In genomic region chr22:19681863-19682245, GRCh38 we compare ENCODE assay signal across 25 cellular contexts. TPM values are rescaled to one million over a fixed set of nuclear protein-coding genes. Genes with fewer than 3 reads are reported as not detected.
"Had no signal": no experiment of that assay in that cellular context is flagged by ENCODE, and none has a peak within 500 bp of the region (broad histone marks: within the 10 kb centered on the region; RNA-seq: fewer than 3 reads in every experiment).

No MANE protein-coding gene starts in this region.

- H3K4me1 Mint-ChIP-seq: activated CD4-positive, alpha-beta T cell treated with anti-CD3 and anti-CD28 coated beads, Interleukin-2, amount 10 ng/mL, durations not matched to agents 7 days and 5 days; activated naive CD8-positive, alpha-beta T cell treated with anti-CD3 and anti-CD28 coated beads, Interleukin-2, amount 10 ng/mL, durations not matched to agents 7 days and 5 days had no signal

- H3K36me3 Mint-ChIP-seq: activated naive CD4-positive, alpha-beta T cell treated with anti-CD3 and anti-CD28 coated beads, Interleukin-2, amount 50 U/mL, for 72 hours; activated naive CD8-positive, alpha-beta T cell treated with anti-CD3 and anti-CD28 coated beads, Interleukin-2, amount 10 ng/mL, durations not matched to agents 7 days and 5 days had no signal

- H3K4me3 ChIP-seq: ascending aorta, breast epithelium, cardiac muscle cell, colonic mucosa had no signal

- H3K27ac Mint-ChIP-seq: activated CD4-positive, alpha-beta T cell treated with anti-CD3 and anti-CD28 coated beads, Interleukin-2, amount 10 ng/mL, durations not matched to agents 7 days and 5 days; activated CD8-positive, alpha-beta T cell treated with anti-CD3 and anti-CD28 coated beads for 36 hours; activated naive CD4-positive, alpha-beta T cell treated with anti-CD3 and anti-CD28 coated beads, Interleukin-2, amount 50 U/mL, for 72 hours; activated naive CD8-positive, alpha-beta T cell treated with anti-CD3 and anti-CD28 coated beads, Interleukin-2, amount 10 ng/mL, durations not matched to agents 7 days and 5 days; brain had no signal

- ATAC-seq: activated CD8-positive, alpha-beta T cell treated with anti-CD3 and anti-CD28 coated beads for 36 hours; activated naive CD4-positive, alpha-beta T cell treated with anti-CD3 and anti-CD28 coated beads, Interleukin-2, amount 50 U/mL, for 72 hours; esophagus mucosa had no signal

- H3K27ac ChIP-seq: ascending aorta, breast epithelium, cardiac muscle cell, colonic mucosa had no signal

- H3K4me3 Mint-ChIP-seq: activated CD4-positive, alpha-beta T cell treated with anti-CD3 and anti-CD28 coated beads, Interleukin-2, amount 10 ng/mL, durations not matched to agents 7 days and 5 days; activated CD8-positive, alpha-beta T cell treated with anti-CD3 and anti-CD28 coated beads for 36 hours; activated naive CD8-positive, alpha-beta T cell treated with anti-CD3 and anti-CD28 coated beads, Interleukin-2, amount 10 ng/mL, durations not matched to agents 7 days and 5 days; brain had no signal

- H3K4me1 ChIP-seq: ascending aorta, breast epithelium, colonic mucosa had no signal

- H3K9me3 ChIP-seq: ascending aorta, breast epithelium, colonic mucosa had no signal

- DNase-seq: activated CD4-positive, alpha-beta T cell treated with anti-CD3 and anti-CD28 coated beads for 4 hours; activated CD4-positive, alpha-beta T cell treated with anti-CD3 and anti-CD28 coated beads, Interleukin-2, amount 10 ng/mL, durations not matched to agents 7 days and 5 days; activated CD4-positive, alpha-beta T cell treated with anti-CD3 and anti-CD28 coated beads, Interleukin-2, amount 50 U/mL, for 48 hours; activated CD4-positive, CD25-positive, alpha-beta regulatory T cell; activated CD4-positive, CD25-positive, alpha-beta regulatory T cell treated with anti-CD3 and anti-CD28 coated beads, Interleukin-2, amount 50 U/mL, for 72 hours; activated CD8-positive, alpha-beta memory T cell treated with anti-CD3 and anti-CD28 coated beads for 24 hours; activated CD8-positive, alpha-beta T cell treated with anti-CD3 and anti-CD28 coated beads for 36 hours; activated gamma-delta T cell treated with Interleukin-2 at 50 U/mL for 16 hours; activated naive CD4-positive, alpha-beta T cell treated with Interleukin-2 at 50 U/mL for 16 hours; activated naive CD8-positive, alpha-beta T cell treated with anti-CD3 and anti-CD28 coated beads, Interleukin-2, amount 10 ng/mL, durations not matched to agents 7 days and 5 days; activated T-cell treated with anti-CD3 and anti-CD28 coated beads, Interleukin-2, amount 50 U/mL, for 48 hours; central memory CD4-positive, alpha-beta T cell; cerebellar nuclear complex; colonic mucosa; effector CD8-positive, alpha-beta T cell; foreskin fibroblast; T-helper 2 cell had no signal

- FAIRE-seq: frontal cortex had no signal

- H3K36me3 ChIP-seq: ascending aorta, breast epithelium, cardiac muscle cell, colonic mucosa had no signal

- H3K9me3 Mint-ChIP-seq: activated CD4-positive, alpha-beta T cell treated with anti-CD3 and anti-CD28 coated beads, Interleukin-2, amount 10 ng/mL, durations not matched to agents 7 days and 5 days; activated CD8-positive, alpha-beta T cell treated with anti-CD3 and anti-CD28 coated beads for 36 hours; activated naive CD4-positive, alpha-beta T cell treated with anti-CD3 and anti-CD28 coated beads, Interleukin-2, amount 50 U/mL, for 72 hours; activated naive CD8-positive, alpha-beta T cell treated with anti-CD3 and anti-CD28 coated beads, Interleukin-2, amount 10 ng/mL, durations not matched to agents 7 days and 5 days had no signal

- H3K27me3 ChIP-seq: ascending aorta, cardiac muscle cell, colonic mucosa had no signal

RNA-seq across cellular contexts. Expression of gene SEPTIN5, which starts 32.4 kb away (rescaled TPM):
- total RNA-seq: activated CD4-positive, alpha-beta T cell treated with anti-CD3 and anti-CD28 coated beads, Interleukin-2, amount 10 ng/mL, durations not matched to agents 7 days and 5 days; activated naive CD8-positive, alpha-beta T cell treated with anti-CD3 and anti-CD28 coated beads, Interleukin-2, amount 10 ng/mL, durations not matched to agents 7 days and 5 days; T-helper 1 cell treated with Interleukin-12 subunit alpha and Interleukin-12 subunit beta and Interleukin-4 antibody, amounts not matched to agents 30 ng/mL and 1 ng/mL, for 36 hours had no signal

RNA-seq across cellular contexts. Expression of gene GP1BB, which starts 41.5 kb away (rescaled TPM):
- total RNA-seq: activated CD4-positive, alpha-beta T cell treated with anti-CD3 and anti-CD28 coated beads, Interleukin-2, amount 10 ng/mL, durations not matched to agents 7 days and 5 days; activated CD8-positive, alpha-beta T cell treated with anti-CD3 and anti-CD28 coated beads for 36 hours; activated naive CD4-positive, alpha-beta T cell treated with anti-CD3 and anti-CD28 coated beads, Interleukin-2, amount 50 U/mL, for 72 hours; activated naive CD8-positive, alpha-beta T cell treated with anti-CD3 and anti-CD28 coated beads, Interleukin-2, amount 10 ng/mL, durations not matched to agents 7 days and 5 days; T-helper 1 cell treated with Interleukin-12 subunit alpha and Interleukin-12 subunit beta and Interleukin-4 antibody, amounts not matched to agents 30 ng/mL and 1 ng/mL, for 36 hours had no signal
